8 cellular contexts compared by ENCODE assay signal in the genomic region with DNA sequence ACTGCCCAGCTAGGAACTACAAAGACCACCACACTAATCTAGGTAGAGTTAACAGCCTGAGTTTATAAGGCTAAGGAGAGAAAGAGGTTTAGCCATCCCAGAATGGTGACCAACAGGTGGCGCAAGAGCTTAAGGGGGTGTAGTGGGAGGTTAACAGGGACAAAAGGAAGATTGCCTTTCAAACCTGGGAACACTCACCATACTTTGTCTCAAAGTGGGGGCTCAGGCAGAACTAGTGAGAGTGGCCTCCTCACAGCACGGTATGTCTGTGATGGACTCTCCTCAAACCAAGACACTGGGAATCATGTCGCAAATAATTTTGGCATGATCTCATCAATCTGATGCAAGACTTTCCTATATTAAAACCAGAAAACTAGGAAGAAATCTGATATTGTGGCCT. TPM values are rescaled to one million over a fixed set of nuclear protein-coding genes. Genes with fewer than 3 reads are reported as not detected.
A peak's percentile ranks its signal among the peaks of the same experiment; 100 is the strongest.
DNase-seq lines count a peak whose midpoint lies in the region; ATAC-seq and TF ChIP-seq lines count a peak whose summit lies in the region.

No MANE protein-coding gene starts in this region.

- POLR2A ChIA-PET in naive thymus-derived CD4-positive, alpha-beta T cell (lab: Charles Lee) = interaction anchor here (0.7 to 1.3 kb wide), 2 partner anchors 23 to 151 kb away, joined by 3 to 5 read pairs; a partner anchor contains a TSS

- no peaks in the 10 kb centered on the region for H3K27me3 ChIP-seq in naive thymus-derived CD4-positive, alpha-beta T cell (ENCODE audit: control insufficient read depth in 2 of 2, insufficient read depth in 2 of 2, low read length in 2 of 2)
- H3K27me3 ChIP-seq in upper lobe of left lung = no peaks in the 10 kb centered on the region

- H3K4me3 ChIP-seq in choroid plexus epithelial cell (ENCODE audit: low read depth, low read length) (no peak overlapping the region), upper lobe of left lung (no peak overlapping the region)
- H3K4me3 ChIP-seq in naive thymus-derived CD4-positive, alpha-beta T cell (ENCODE audit: low read length) = no peak overlapping the region

- no peak overlapping the region for H3K27ac ChIP-seq in naive thymus-derived CD4-positive, alpha-beta T cell (ENCODE audit: low read depth, low read length)
- no peak overlapping the region for H3K27ac ChIP-seq in upper lobe of left lung

- DNase-seq in ELF-1 (ENCODE audit: low read depth, low spot score) = peak; percentile 63
- DNase-seq in Kasumi-1 (lab: John Stamatoyannopoulos, UW) = peak; percentile 35 to 83
- DNase-seq in activated CD4-positive, CD25-positive, alpha-beta regulatory T cell treated with anti-CD3 and anti-CD28 coated beads, Interleukin-2, amount 50 U/mL, for 72 hours = peak; percentile 43
- DNase-seq in choroid plexus epithelial cell (ENCODE audit: low read depth) = peak; percentile 73
- peak in 7 of 9 donors; percentile 18 to 59 (median 42) for DNase-seq in naive thymus-derived CD4-positive, alpha-beta T cell
- DNase-seq in upper lobe of left lung = peak in 1 of 2 donors; percentile 34
- DNase-seq in hypothalamus (lab: John Stamatoyannopoulos, UW) = no peak
- DNase-seq in NK-92 (lab: John Stamatoyannopoulos, UW; ENCODE audit: unreplicated experiment) = no peak

- H3K27ac Mint-ChIP-seq in naive thymus-derived CD4-positive, alpha-beta T cell = peak overlapping the region in 6 of 9 donors; percentile 14 to 83 (median 70)

- TF ChIP-seq CTCF in choroid plexus epithelial cell (conservative IDR thresholded peaks at IDR 0.05; ENCODE audit: low read depth, low read length) (peak; percentile 59), upper lobe of left lung (IDR thresholded peaks at IDR 0.05) (peak in 5 of 6 experiments; percentile 17 to 52 (median 29))

- WGBS in upper lobe of left lung, 2 donors = 88 to 89% methylated on average over 3 of the region's 3 CpGs

- TF ChIP-seq POLR2A in upper lobe of left lung (IDR thresholded peaks at IDR 0.05) = no peak

- H3K9me3 ChIP-seq in naive thymus-derived CD4-positive, alpha-beta T cell (ENCODE audit: control insufficient read depth in 2 of 3, low read length in 3 of 3) = no peaks in the 10 kb centered on the region
- H3K9me3 ChIP-seq in upper lobe of left lung = no peaks in the 10 kb centered on the region

- H3K36me3 Mint-ChIP-seq in naive thymus-derived CD4-positive, alpha-beta T cell = peaks cover 0 to 43% (median 25%) of the 10 kb centered on the region in 5 donors

- no peak for TF ChIP-seq EP300 in upper lobe of left lung (IDR thresholded peaks at IDR 0.05)

- no peaks in the 10 kb centered on the region for H3K4me1 ChIP-seq in naive thymus-derived CD4-positive, alpha-beta T cell (ENCODE audit: control insufficient read depth in 2 of 2, insufficient read depth in 2 of 2, low read length in 2 of 2)
- H3K4me1 ChIP-seq in upper lobe of left lung = peaks cover 3 to 6% (median 5%) of the 10 kb centered on the region in 4 donors

- no peaks in the 10 kb centered on the region for H3K27me3 Mint-ChIP-seq in naive thymus-derived CD4-positive, alpha-beta T cell

- H3K4me1 Mint-ChIP-seq in naive thymus-derived CD4-positive, alpha-beta T cell = peaks cover 0 to 19% (median 9%) of the 10 kb centered on the region in 7 donors

- ATAC-seq in naive thymus-derived CD4-positive, alpha-beta T cell = peak; percentile 74
- ATAC-seq in upper lobe of left lung (ENCODE audit: low FRiP score in 2 of 2) = peak in 1 of 2 donors; percentile 48

- CTCF ChIA-PET in naive thymus-derived CD4-positive, alpha-beta T cell (lab: Charles Lee) = interaction anchor here (0.8 to 3.8 kb wide), 6 partner anchors 17 to 152 kb away, joined by 3 to 21 read pairs (median 5); no protein-coding TSS in a partner anchor

- peaks cover 11 to 78% (median 13%) of the 10 kb centered on the region in 3 experiments for H3K36me3 ChIP-seq in naive thymus-derived CD4-positive, alpha-beta T cell (ENCODE audit: control insufficient read depth in 2 of 3, insufficient read depth in 3 of 3, low read length in 3 of 3)
- H3K36me3 ChIP-seq in upper lobe of left lung = peaks cover 10 to 95% (median 38%) of the 10 kb centered on the region in 4 donors

- intact Hi-C loops in naive thymus-derived CD4-positive, alpha-beta T cell (cut with micrococcal nuclease) = loop anchor here (1.0 to 5.0 kb wide), 6 partner anchors 22 to 380 kb away; a partner anchor contains a TSS

- H3K4me3 Mint-ChIP-seq in naive thymus-derived CD4-positive, alpha-beta T cell = no peak overlapping the region

- H3K9me3 Mint-ChIP-seq in naive thymus-derived CD4-positive, alpha-beta T cell = no peaks in the 10 kb centered on the region

RNA-seq across cellular contexts. Expression of a gene that starts 23.4 kb away (rescaled TPM):
- 100 to 1,000 TPM; 206 to 393 (median 314) TPM for total RNA-seq in naive thymus-derived CD4-positive, alpha-beta T cell
- polyA plus RNA-seq in naive thymus-derived CD4-positive, alpha-beta T cell = 100 to 1,000 TPM; 345 to 418 TPM
- total RNA-seq in upper lobe of left lung = 100 to 1,000 TPM; 132 to 305 (median 216) TPM

Comparison
In these comparisons a context has a peak if more than half of its experiments do, and no peak if none do; other contexts are left out.
1. DNase-seq: peak in ELF-1 (single experiment), Kasumi-1 (2 of 2), activated CD4-positive, CD25-positive, alpha-beta regulatory T cell treated with anti-CD3 and anti-CD28 coated beads, Interleukin-2, amount 50 U/mL, for 72 hours (single experiment), choroid plexus epithelial cell (single experiment) and naive thymus-derived CD4-positive, alpha-beta T cell (7 of 9); none in hypothalamus (0 of 51) and NK-92 (single experiment).